22 cellular contexts compared by ENCODE assay signal in the genomic region with DNA sequence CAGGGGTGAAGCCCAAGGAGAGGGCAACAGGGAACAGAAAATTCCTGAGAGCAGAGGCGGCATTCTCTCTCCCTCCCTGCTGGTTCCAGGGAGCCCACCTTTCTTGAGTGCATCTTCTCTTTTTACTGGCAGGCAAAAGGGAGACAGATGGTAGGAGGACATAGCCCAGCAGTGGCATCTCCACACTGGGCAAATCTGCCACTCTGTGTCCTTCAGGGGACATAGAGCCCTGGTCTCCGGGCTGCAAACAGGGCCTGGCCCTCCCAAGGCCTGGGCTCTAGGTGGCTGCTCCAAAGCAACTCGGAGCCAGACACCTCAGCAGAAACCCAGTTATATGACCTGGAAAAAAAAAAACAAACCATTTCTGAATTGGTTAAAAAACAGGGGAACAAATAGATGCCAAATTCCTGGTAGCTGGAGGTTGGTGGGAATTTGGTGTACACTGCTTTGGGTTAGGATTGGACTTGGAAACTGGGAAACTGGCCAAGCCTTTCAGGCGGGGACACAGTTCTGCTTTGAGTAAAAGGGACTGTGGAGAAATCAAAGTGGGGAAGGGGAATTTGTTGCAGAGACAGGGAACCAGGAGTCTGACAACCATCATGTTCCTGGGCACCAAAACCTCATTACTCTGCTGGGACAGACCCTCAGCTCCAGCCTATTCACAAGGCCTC. TPM values are rescaled to one million over a fixed set of nuclear protein-coding genes. Genes with fewer than 3 reads are reported as not detected.
DNase-seq lines count a peak whose midpoint lies in the region; ATAC-seq and TF ChIP-seq lines count a peak whose summit lies in the region.
"Had no signal": no experiment of that assay in that cellular context is flagged by ENCODE, and none has a peak within 500 bp of the region (broad histone marks: within the 10 kb centered on the region; RNA-seq: fewer than 3 reads in every experiment).

No MANE protein-coding gene starts in this region.

- DNase-seq in Right ventricle myocardium superior (no peak), right atrium auricular region (ENCODE audit: low spot score) (no peak), G401 (ENCODE audit: low spot score) (peak; percentile 75), cerebellar cortex (ENCODE audit: low spot score) (peak; percentile 73), mesenchymal stem cell (no peak), osteoblast (ENCODE audit: insufficient read length, low spot score, missing footprints) (no peak), GM20000 (ENCODE audit: low spot score) (no peak), NCI-H1417 (lab: John Stamatoyannopoulos, UW) (no peak)
- DNase-seq: CD8-positive, alpha-beta T cell; DMS79 treated with DMSO at 0.1 percent for 48 hours; H7; KG1; MG63; NCI-H1694; NCI-H2029 treated with DMSO at 0.1 percent for 48 hours; NCI-H446 treated with DMSO at 0.1 percent for 48 hours; NCI-H69; RPMI8226; SHP77 treated with DMSO at 0.1 percent for 48 hours had no signal

- H2AK5ac ChIP-seq in mesenchymal stem cell (ENCODE audit: low read length, severe bottlenecking): peak overlapping the region; percentile 47

- no peak overlapping the region for H2BK5ac ChIP-seq in mesenchymal stem cell (ENCODE audit: low read depth, low read length, poor library complexity, severe bottlenecking)

- H3K27ac ChIP-seq in right atrium auricular region: peak overlapping the region in 1 of 2 donors; percentile 58
- no peak overlapping the region for H3K27ac ChIP-seq in mesenchymal stem cell (ENCODE audit: low read length, poor library complexity, severe bottlenecking)
- H3K27ac ChIP-seq in osteoblast (ENCODE audit: low read depth, low read length): no peak overlapping the region
- H3K27ac ChIP-seq: 22Rv1, C4-2B had no signal

- H3K79me2 ChIP-seq in osteoblast (ENCODE audit: insufficient read depth, low read length): no peaks in the 10 kb centered on the region

- ATAC-seq in Right ventricle myocardium superior (ENCODE audit: poor library complexity): peak; percentile 24
- ATAC-seq: CD8-positive, alpha-beta T cell had no signal

- in situ Hi-C loops in G401 (cut with HindIII; ENCODE audit: low sequenced_read_pairs): no loop called here

- H3K18ac ChIP-seq in mesenchymal stem cell (ENCODE audit: low read depth in 1 of 2, low read length in 2 of 2): no peak overlapping the region

- no peaks in the 10 kb centered on the region for H3K9me3 ChIP-seq in right atrium auricular region
- H3K9me3 ChIP-seq in mesenchymal stem cell (ENCODE audit: control insufficient read depth, low read length): no peaks in the 10 kb centered on the region
- H3K9me3 ChIP-seq in osteoblast (ENCODE audit: low read depth, low read length): no peaks in the 10 kb centered on the region

- no peak overlapping the region for H3K4me2 ChIP-seq in mesenchymal stem cell (ENCODE audit: low read length, poor library complexity, severe bottlenecking)
- no peak overlapping the region for H3K4me2 ChIP-seq in osteoblast (ENCODE audit: insufficient read depth, low read length)

- no peaks in the 10 kb centered on the region for H3K36me3 ChIP-seq in right atrium auricular region
- no peaks in the 10 kb centered on the region for H3K36me3 ChIP-seq in mesenchymal stem cell (ENCODE audit: control insufficient read depth in 1 of 2, insufficient read depth in 2 of 2, low read depth in 1 of 2, low read length in 2 of 2)
- no peaks in the 10 kb centered on the region for H3K36me3 ChIP-seq in osteoblast (ENCODE audit: insufficient read depth, low read length)
- H3K36me3 ChIP-seq: MG63 had no signal

- peak overlapping the region in 1 of 2 experiments; percentile 81 for H2BK12ac ChIP-seq in mesenchymal stem cell (ENCODE audit: low read length in 2 of 2)

- H3K4me1 ChIP-seq in right atrium auricular region: peaks cover 0 to 32% of the 10 kb centered on the region in 2 donors
- H3K4me1 ChIP-seq in mesenchymal stem cell (ENCODE audit: control insufficient read depth, insufficient read depth, low read depth, low read length): peaks cover 9% of the 10 kb centered on the region
- H3K4me1 ChIP-seq in osteoblast (ENCODE audit: insufficient read depth, low read length): peaks cover 7% of the 10 kb centered on the region

- H3K4me3 ChIP-seq in right atrium auricular region: no peak overlapping the region
- no peak overlapping the region for H3K4me3 ChIP-seq in mesenchymal stem cell (ENCODE audit: insufficient read depth in 1 of 2, low read depth in 1 of 2, low read length in 2 of 2)
- no peak overlapping the region for H3K4me3 ChIP-seq in osteoblast (ENCODE audit: insufficient read depth, low read length)
- H3K4me3 ChIP-seq: MG63 had no signal

- H3K27me3 ChIP-seq in right atrium auricular region (no peaks in the 10 kb centered on the region), mesenchymal stem cell (ENCODE audit: control insufficient read depth in 1 of 2, insufficient read depth in 1 of 2, low read length in 2 of 2) (no peaks in the 10 kb centered on the region), osteoblast (ENCODE audit: insufficient read depth, low read length) (no peaks in the 10 kb centered on the region)
- H3K27me3 ChIP-seq: MG63 had no signal

- intact Hi-C loops in Right ventricle myocardium superior (cut with DNase I): no loop called here

- no peak overlapping the region for H4K8ac ChIP-seq in mesenchymal stem cell (ENCODE audit: low read length)

- no peak overlapping the region for H3K14ac ChIP-seq in mesenchymal stem cell (ENCODE audit: low read length in 2 of 2)

- no peak overlapping the region for H3K23ac ChIP-seq in mesenchymal stem cell (ENCODE audit: low read length in 2 of 2)

- H2AFZ ChIP-seq in mesenchymal stem cell (ENCODE audit: low read depth, low read length): no peak overlapping the region
- H2AFZ ChIP-seq in osteoblast (ENCODE audit: low read length): no peak overlapping the region

- TF ChIP-seq CTCF in right atrium auricular region (IDR thresholded peaks at IDR 0.05) (no peak), osteoblast (IDR thresholded peaks at IDR 0.05; ENCODE audit: extremely low read depth, low read depth, low read length) (no peak), GM20000 (IDR thresholded peaks at IDR 0.05; ENCODE audit: extremely low read depth, missing control alignments) (no peak)

- H3K4ac ChIP-seq in mesenchymal stem cell (ENCODE audit: low read depth in 1 of 2, low read length in 2 of 2): no peak overlapping the region

- no peak overlapping the region for H3K9ac ChIP-seq in mesenchymal stem cell (ENCODE audit: low read length)

- peak overlapping the region; percentile 24 for H2BK120ac ChIP-seq in mesenchymal stem cell (ENCODE audit: low read depth, low read length)

- no peak overlapping the region for H2BK15ac ChIP-seq in mesenchymal stem cell (ENCODE audit: low read depth, poor library complexity, severe bottlenecking)

- H3K79me1 ChIP-seq in mesenchymal stem cell (replicated peaks; ENCODE audit: low read length, poor library complexity, severe bottlenecking): no peaks in the 10 kb centered on the region

- WGBS in mesenchymal stem cell: 100% methylated on average over 4 of the region's 4 CpGs

- H4K91ac ChIP-seq in mesenchymal stem cell (ENCODE audit: low read length): no peak overlapping the region

- H4K20me1 ChIP-seq in osteoblast (ENCODE audit: insufficient read depth, low read length): no peaks in the 10 kb centered on the region

RNA-seq across cellular contexts. Expression of a gene that starts 23.6 kb away (rescaled TPM):
- 520 TPM for total RNA-seq in Right ventricle myocardium superior
- total RNA-seq in right atrium auricular region: 1,000 to 10,000 TPM; 2,934 to 5,316 TPM
- total RNA-seq in G401 (2014; rRNA removed; shearing (Covaris generic)): 29.5 and 55.1 TPM in 2 replicates
- 686 TPM for polyA plus RNA-seq in mesenchymal stem cell (2013, experiment 1 of 2)
- polyA plus RNA-seq in mesenchymal stem cell (2013, experiment 2 of 2): 701 TPM
- total RNA-seq in osteoblast: 52.2 and 72.4 TPM in 2 replicates
- total RNA-seq: B cell had no signal

Comparison
In these comparisons a context has a peak if more than half of its experiments do, and no peak if none do; other contexts are left out.
1. DNase-seq: peak in G401 (single experiment) and cerebellar cortex (single experiment); none in Right ventricle myocardium superior (single experiment), right atrium auricular region (single experiment), mesenchymal stem cell (single experiment), osteoblast (single experiment), GM20000 (single experiment) and NCI-H1417 (0 of 3).